In genomic region chr1:6273380-6273891, GRCh38 we compare ENCODE assay signal across 12 cellular contexts. TPM values are rescaled to one million over a fixed set of nuclear protein-coding genes. Genes with fewer than 3 reads are reported as not detected.
DNase-seq lines count a peak whose midpoint lies in the region; ATAC-seq and TF ChIP-seq lines count a peak whose summit lies in the region.
"Had no signal": no experiment of that assay in that cellular context is flagged by ENCODE, and none has a peak within 500 bp of the region (broad histone marks: within the 10 kb centered on the region; RNA-seq: fewer than 3 reads in every experiment).

No MANE protein-coding gene starts in this region.

- H3K27me3 ChIP-seq in BLaER1: no peaks in the 10 kb centered on the region
- no peaks in the 10 kb centered on the region for H3K27me3 ChIP-seq in endodermal cell (ENCODE audit: control insufficient read depth, insufficient read depth, low read length, poor library complexity, severe bottlenecking)
- H3K27me3 ChIP-seq in muscle layer of duodenum (ENCODE audit: low read depth, low read length): no peaks in the 10 kb centered on the region
- H3K27me3 ChIP-seq: cardiac muscle cell had no signal

- H3K27ac ChIP-seq in BLaER1 (peak overlapping the region; percentile 18; the same call in 1 of the 2 replicates), endodermal cell (ENCODE audit: low read depth, low read length) (peak overlapping the region; percentile 44), muscle layer of duodenum (ENCODE audit: low read length) (peak overlapping the region; percentile 60)
- H3K27ac ChIP-seq: cardiac muscle cell, lower lobe of right lung had no signal

- no peak for TF ChIP-seq CTCF in endodermal cell (conservative IDR thresholded peaks at IDR 0.05)

- H3K27me3 Mint-ChIP-seq in endodermal cell (ENCODE audit: insufficient read depth): no peaks in the 10 kb centered on the region

- DNase-seq in NCI-H226 (peak; percentile 38), endodermal cell (peak; percentile 84)
- DNase-seq: activated CD4-positive, CD25-positive, alpha-beta regulatory T cell; lower lobe of right lung had no signal

- H3K4me1 Mint-ChIP-seq in endodermal cell: peaks cover 22% of the 10 kb centered on the region

- H3K4me3 Mint-ChIP-seq in endodermal cell: no peak overlapping the region

- peaks cover 62% of the 10 kb centered on the region for H3K4me1 ChIP-seq in BLaER1
- H3K4me1 ChIP-seq in endodermal cell (ENCODE audit: control insufficient read depth, insufficient read depth, low read length): peaks cover 8% of the 10 kb centered on the region
- H3K4me1 ChIP-seq in muscle layer of duodenum (ENCODE audit: control insufficient read depth in 1 of 2, insufficient read depth in 2 of 2, low read length in 2 of 2): peaks cover 22 to 51% of the 10 kb centered on the region in 2 donors

- no peaks in the 10 kb centered on the region for H3K9me3 ChIP-seq in BLaER1
- H3K9me3 ChIP-seq in endodermal cell (ENCODE audit: control insufficient read depth, low read length): no peaks in the 10 kb centered on the region
- H3K9me3 ChIP-seq in muscle layer of duodenum (ENCODE audit: control insufficient read depth in 1 of 2, low read length in 2 of 2): no peaks in the 10 kb centered on the region
- H3K9me3 ChIP-seq: lower lobe of right lung had no signal

- H3K4me3 ChIP-seq in BLaER1: no peak overlapping the region
- H3K4me3 ChIP-seq in endodermal cell (ENCODE audit: low read length): no peak overlapping the region
- H3K4me3 ChIP-seq in muscle layer of duodenum (ENCODE audit: low read depth in 1 of 2, low read length in 2 of 2): no peak overlapping the region
- H3K4me3 ChIP-seq: cardiac muscle cell, lower lobe of right lung had no signal

- WGBS in endodermal cell (ENCODE audit: insufficient coverage in 1 of 2, insufficient read length in 1 of 2), 2 experiments: 83 to 84% methylated on average over 12 to 19 of the region's 19 CpGs

- no peak for ATAC-seq in GM19397 (IDR thresholded peaks at IDR 0.05; ENCODE audit: unreplicated experiment)
- ATAC-seq in GM21825 (IDR thresholded peaks at IDR 0.05; ENCODE audit: unreplicated experiment): no peak
- ATAC-seq in HG03135 (IDR thresholded peaks at IDR 0.05; ENCODE audit: unreplicated experiment): no peak
- no peak for ATAC-seq in GM21526 (IDR thresholded peaks at IDR 0.05; ENCODE audit: low FRiP score, unreplicated experiment)
- ATAC-seq: lower lobe of right lung had no signal

- H3K4me2 ChIP-seq in BLaER1: no peak overlapping the region

- no peaks in the 10 kb centered on the region; the same call in 1 of the 2 replicates for H4K20me1 ChIP-seq in BLaER1

- no peaks in the 10 kb centered on the region for H3K36me3 Mint-ChIP-seq in endodermal cell (ENCODE audit: low read depth)

- H3K9ac ChIP-seq in BLaER1 (no peak overlapping the region), endodermal cell (ENCODE audit: extremely low read depth, low read length, poor library complexity, severe bottlenecking) (no peak overlapping the region)

- H3K36me3 ChIP-seq in BLaER1 (peaks cover 38% of the 10 kb centered on the region), endodermal cell (ENCODE audit: control insufficient read depth, insufficient read depth, low read length) (no peaks in the 10 kb centered on the region), muscle layer of duodenum (ENCODE audit: control insufficient read depth in 1 of 2, insufficient read depth in 2 of 2, low read length in 2 of 2) (no peaks in the 10 kb centered on the region)
- H3K36me3 ChIP-seq: cardiac muscle cell, lower lobe of right lung had no signal

- no peaks in the 10 kb centered on the region for H3K9me3 Mint-ChIP-seq in endodermal cell

- H3K27ac Mint-ChIP-seq in endodermal cell: peak overlapping the region; percentile 58

RNA-seq across cellular contexts. Expression of gene GPR153, which starts 12.5 kb away (rescaled TPM):
- total RNA-seq in endodermal cell: 1 to 10 TPM; 2.4 to 2.8 TPM
- 25.3 TPM for polyA plus RNA-seq in endodermal cell (2013, experiment 1 of 2)
- 23.1 TPM for polyA plus RNA-seq in endodermal cell (2013, experiment 2 of 2)

RNA-seq across cellular contexts. Expression of gene HES3, which starts 29.5 kb away (rescaled TPM):
- total RNA-seq in endodermal cell: 1 to 10 TPM in 1 of 2 donors, not detected in 1; 2.7 TPM
- polyA plus RNA-seq in endodermal cell (2013, experiment 1 of 2): 6.6 TPM
- polyA plus RNA-seq in endodermal cell (2013, experiment 2 of 2): 2.8 TPM
- total RNA-seq: cardiac muscle cell, lower lobe of right lung, NCI-H460 had no signal
- polyA plus RNA-seq: cardiac muscle cell had no signal

RNA-seq across cellular contexts. Expression of gene ICMT, which starts 37.7 kb away (rescaled TPM):
- 10 to 100 TPM; 75.9 to 80.3 TPM for total RNA-seq in endodermal cell
- polyA plus RNA-seq in endodermal cell (2013, experiment 1 of 2): 54.4 TPM
- 52.1 TPM for polyA plus RNA-seq in endodermal cell (2013, experiment 2 of 2)
